ENCODE assay signal across 1 cellular context in the genomic region with DNA sequence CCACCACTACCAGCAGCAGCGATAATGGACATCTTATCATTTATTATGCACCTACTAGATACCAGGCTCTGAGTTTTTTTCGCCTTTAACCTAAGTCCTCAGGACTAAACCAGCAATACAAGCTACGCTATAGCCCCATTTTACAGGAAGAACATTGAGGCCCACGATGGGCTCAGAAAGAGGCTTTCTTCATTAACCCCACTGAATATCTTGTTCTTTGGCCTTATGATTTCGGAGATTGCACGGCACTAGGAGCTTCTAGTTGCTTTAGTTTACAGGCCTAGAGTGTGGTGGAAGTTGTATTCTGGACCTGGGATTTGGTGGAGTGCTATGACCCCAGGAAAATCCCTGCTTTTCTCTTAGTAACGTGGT.
TF ChIP-seq lines count a peak whose summit lies in the region.

No MANE protein-coding gene starts in this region.

TF ChIP-seq in GM23338, 12 proteins besides CTCF, POLR2A, EP300 and RAD21 (continued from another document):
- TF ChIP-seq, protein P1, sequence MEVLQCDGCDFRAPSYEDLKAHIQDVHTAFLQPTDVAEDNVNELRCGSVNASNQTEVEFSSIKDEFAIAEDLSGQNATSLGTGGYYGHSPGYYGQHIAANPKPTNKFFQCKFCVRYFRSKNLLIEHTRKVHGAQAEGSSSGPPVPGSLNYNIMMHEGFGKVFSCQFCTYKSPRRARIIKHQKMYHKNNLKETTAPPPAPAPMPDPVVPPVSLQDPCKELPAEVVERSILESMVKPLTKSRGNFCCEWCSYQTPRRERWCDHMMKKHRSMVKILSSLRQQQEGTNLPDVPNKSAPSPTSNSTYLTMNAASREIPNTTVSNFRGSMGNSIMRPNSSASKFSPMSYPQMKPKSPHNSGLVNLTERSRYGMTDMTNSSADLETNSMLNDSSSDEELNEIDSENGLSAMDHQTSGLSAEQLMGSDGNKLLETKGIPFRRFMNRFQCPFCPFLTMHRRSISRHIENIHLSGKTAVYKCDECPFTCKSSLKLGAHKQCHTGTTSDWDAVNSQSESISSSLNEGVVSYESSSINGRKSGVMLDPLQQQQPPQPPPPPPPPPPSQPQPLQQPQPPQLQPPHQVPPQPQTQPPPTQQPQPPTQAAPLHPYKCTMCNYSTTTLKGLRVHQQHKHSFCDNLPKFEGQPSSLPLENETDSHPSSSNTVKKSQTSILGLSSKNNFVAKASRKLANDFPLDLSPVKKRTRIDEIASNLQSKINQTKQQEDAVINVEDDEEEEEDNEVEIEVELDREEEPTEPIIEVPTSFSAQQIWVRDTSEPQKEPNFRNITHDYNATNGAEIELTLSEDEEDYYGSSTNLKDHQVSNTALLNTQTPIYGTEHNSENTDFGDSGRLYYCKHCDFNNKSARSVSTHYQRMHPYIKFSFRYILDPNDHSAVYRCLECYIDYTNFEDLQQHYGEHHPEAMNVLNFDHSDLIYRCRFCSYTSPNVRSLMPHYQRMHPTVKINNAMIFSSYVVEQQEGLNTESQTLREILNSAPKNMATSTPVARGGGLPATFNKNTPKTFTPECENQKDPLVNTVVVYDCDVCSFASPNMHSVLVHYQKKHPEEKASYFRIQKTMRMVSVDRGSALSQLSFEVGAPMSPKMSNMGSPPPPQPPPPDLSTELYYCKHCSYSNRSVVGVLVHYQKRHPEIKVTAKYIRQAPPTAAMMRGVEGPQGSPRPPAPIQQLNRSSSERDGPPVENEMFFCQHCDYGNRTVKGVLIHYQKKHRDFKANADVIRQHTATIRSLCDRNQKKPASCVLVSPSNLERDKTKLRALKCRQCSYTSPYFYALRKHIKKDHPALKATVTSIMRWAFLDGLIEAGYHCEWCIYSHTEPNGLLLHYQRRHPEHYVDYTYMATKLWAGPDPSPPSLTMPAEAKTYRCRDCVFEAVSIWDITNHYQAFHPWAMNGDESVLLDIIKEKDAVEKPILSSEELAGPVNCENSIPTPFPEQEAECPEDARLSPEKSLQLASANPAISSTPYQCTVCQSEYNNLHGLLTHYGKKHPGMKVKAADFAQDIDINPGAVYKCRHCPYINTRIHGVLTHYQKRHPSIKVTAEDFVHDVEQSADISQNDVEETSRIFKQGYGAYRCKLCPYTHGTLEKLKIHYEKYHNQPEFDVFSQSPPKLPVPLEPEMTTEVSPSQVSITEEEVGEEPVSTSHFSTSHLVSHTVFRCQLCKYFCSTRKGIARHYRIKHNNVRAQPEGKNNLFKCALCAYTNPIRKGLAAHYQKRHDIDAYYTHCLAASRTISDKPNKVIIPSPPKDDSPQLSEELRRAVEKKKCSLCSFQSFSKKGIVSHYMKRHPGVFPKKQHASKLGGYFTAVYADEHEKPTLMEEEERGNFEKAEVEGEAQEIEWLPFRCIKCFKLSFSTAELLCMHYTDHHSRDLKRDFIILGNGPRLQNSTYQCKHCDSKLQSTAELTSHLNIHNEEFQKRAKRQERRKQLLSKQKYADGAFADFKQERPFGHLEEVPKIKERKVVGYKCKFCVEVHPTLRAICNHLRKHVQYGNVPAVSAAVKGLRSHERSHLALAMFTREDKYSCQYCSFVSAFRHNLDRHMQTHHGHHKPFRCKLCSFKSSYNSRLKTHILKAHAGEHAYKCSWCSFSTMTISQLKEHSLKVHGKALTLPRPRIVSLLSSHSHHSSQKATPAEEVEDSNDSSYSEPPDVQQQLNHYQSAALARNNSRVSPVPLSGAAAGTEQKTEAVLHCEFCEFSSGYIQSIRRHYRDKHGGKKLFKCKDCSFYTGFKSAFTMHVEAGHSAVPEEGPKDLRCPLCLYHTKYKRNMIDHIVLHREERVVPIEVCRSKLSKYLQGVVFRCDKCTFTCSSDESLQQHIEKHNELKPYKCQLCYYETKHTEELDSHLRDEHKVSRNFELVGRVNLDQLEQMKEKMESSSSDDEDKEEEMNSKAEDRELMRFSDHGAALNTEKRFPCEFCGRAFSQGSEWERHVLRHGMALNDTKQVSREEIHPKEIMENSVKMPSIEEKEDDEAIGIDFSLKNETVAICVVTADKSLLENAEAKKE (CRISPR knock-in tag; IDR thresholded peaks at IDR 0.05) = no peak
- TF ChIP-seq CREB1 (CRISPR knock-in tag; IDR thresholded peaks at IDR 0.05; ENCODE audit: low read depth) (no peak), JUNB (IDR thresholded peaks at IDR 0.05; ENCODE audit: unreplicated experiment) (no peak), STAT1 (IDR thresholded peaks at IDR 0.05; ENCODE audit: unreplicated experiment) (no peak)
- TF ChIP-seq, protein P2, sequence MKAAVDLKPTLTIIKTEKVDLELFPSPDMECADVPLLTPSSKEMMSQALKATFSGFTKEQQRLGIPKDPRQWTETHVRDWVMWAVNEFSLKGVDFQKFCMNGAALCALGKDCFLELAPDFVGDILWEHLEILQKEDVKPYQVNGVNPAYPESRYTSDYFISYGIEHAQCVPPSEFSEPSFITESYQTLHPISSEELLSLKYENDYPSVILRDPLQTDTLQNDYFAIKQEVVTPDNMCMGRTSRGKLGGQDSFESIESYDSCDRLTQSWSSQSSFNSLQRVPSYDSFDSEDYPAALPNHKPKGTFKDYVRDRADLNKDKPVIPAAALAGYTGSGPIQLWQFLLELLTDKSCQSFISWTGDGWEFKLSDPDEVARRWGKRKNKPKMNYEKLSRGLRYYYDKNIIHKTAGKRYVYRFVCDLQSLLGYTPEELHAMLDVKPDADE (IDR thresholded peaks at IDR 0.05) = no peak
